ENCODE assay signal across 3 cellular contexts in the genomic region with DNA sequence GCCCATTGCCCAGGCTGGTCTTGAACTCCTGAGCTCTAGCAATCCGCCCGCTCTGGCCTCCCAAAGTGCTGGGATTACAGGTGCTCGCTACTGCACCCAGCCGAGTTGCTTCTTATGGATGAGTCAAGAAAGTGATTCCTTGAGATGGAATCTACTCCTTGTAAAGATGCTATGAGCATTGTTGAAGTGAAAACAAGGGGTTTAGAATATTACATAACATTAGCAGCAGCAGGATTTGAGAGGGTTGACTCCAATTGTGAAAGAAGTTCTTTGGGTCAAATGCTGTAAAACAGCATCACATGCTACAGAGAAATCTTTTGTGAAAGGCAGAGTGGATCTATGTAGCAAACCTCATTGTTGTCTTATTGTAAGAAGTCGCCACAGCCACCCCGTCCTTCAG.
TF ChIP-seq lines count a peak whose summit lies in the region.

No MANE protein-coding gene starts in this region.

TF ChIP-seq in A549, 52 proteins besides CTCF, POLR2A, EP300 and RAD21:
- TF ChIP-seq, protein P1, sequence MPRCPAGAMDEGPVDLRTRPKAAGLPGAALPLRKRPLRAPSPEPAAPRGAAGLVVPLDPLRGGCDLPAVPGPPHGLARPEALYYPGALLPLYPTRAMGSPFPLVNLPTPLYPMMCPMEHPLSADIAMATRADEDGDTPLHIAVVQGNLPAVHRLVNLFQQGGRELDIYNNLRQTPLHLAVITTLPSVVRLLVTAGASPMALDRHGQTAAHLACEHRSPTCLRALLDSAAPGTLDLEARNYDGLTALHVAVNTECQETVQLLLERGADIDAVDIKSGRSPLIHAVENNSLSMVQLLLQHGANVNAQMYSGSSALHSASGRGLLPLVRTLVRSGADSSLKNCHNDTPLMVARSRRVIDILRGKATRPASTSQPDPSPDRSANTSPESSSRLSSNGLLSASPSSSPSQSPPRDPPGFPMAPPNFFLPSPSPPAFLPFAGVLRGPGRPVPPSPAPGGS (IDR thresholded peaks at IDR 0.05): no peak
- TF ChIP-seq RFX5 (IDR thresholded peaks at IDR 0.05): no peak
- no peak for TF ChIP-seq CHD2 (IDR thresholded peaks at IDR 0.05; ENCODE audit: low read length, partially characterized antibody)
- TF ChIP-seq ESRRA (IDR thresholded peaks at IDR 0.05; ENCODE audit: borderline replicate concordance, low read length): no peak
- no peak for TF ChIP-seq EHMT2 (IDR thresholded peaks at IDR 0.05; ENCODE audit: low read depth)
- no peak for TF ChIP-seq PHF8 (IDR thresholded peaks at IDR 0.05; ENCODE audit: borderline replicate concordance, low read depth)
- no peak for TF ChIP-seq FOSB (CRISPR knock-in tag; IDR thresholded peaks at IDR 0.05)
- no peak for TF ChIP-seq KDM5A (IDR thresholded peaks at IDR 0.05)

TF ChIP-seq in IMR-90, 13 proteins besides CTCF, POLR2A, EP300 and RAD21:
- TF ChIP-seq RCOR1 (IDR thresholded peaks at IDR 0.05; ENCODE audit: insufficient replicate concordance, low read length) (no peak), BHLHE40 (IDR thresholded peaks at IDR 0.05; ENCODE audit: low read depth, low read length) (no peak), MXI1 (IDR thresholded peaks at IDR 0.05; ENCODE audit: borderline replicate concordance, low read depth, low read length) (no peak), CEBPB (IDR thresholded peaks at IDR 0.05; ENCODE audit: low read depth, low read length) (peak; percentile 24; the same call in 1 of the 2 replicates), NFE2L2 (IDR thresholded peaks at IDR 0.05; ENCODE audit: low read depth, low read length) (no peak)
- TF ChIP-seq, protein P2, sequence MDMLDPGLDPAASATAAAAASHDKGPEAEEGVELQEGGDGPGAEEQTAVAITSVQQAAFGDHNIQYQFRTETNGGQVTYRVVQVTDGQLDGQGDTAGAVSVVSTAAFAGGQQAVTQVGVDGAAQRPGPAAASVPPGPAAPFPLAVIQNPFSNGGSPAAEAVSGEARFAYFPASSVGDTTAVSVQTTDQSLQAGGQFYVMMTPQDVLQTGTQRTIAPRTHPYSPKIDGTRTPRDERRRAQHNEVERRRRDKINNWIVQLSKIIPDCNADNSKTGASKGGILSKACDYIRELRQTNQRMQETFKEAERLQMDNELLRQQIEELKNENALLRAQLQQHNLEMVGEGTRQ (IDR thresholded peaks at IDR 0.05; ENCODE audit: low read depth, low read length): no peak

TF ChIP-seq in neural cell, 6 proteins besides CTCF, POLR2A, EP300 and RAD21:
- TF ChIP-seq SMC3 (conservative IDR thresholded peaks at IDR 0.05; ENCODE audit: poor library complexity): no peak
- TF ChIP-seq, protein P3, sequence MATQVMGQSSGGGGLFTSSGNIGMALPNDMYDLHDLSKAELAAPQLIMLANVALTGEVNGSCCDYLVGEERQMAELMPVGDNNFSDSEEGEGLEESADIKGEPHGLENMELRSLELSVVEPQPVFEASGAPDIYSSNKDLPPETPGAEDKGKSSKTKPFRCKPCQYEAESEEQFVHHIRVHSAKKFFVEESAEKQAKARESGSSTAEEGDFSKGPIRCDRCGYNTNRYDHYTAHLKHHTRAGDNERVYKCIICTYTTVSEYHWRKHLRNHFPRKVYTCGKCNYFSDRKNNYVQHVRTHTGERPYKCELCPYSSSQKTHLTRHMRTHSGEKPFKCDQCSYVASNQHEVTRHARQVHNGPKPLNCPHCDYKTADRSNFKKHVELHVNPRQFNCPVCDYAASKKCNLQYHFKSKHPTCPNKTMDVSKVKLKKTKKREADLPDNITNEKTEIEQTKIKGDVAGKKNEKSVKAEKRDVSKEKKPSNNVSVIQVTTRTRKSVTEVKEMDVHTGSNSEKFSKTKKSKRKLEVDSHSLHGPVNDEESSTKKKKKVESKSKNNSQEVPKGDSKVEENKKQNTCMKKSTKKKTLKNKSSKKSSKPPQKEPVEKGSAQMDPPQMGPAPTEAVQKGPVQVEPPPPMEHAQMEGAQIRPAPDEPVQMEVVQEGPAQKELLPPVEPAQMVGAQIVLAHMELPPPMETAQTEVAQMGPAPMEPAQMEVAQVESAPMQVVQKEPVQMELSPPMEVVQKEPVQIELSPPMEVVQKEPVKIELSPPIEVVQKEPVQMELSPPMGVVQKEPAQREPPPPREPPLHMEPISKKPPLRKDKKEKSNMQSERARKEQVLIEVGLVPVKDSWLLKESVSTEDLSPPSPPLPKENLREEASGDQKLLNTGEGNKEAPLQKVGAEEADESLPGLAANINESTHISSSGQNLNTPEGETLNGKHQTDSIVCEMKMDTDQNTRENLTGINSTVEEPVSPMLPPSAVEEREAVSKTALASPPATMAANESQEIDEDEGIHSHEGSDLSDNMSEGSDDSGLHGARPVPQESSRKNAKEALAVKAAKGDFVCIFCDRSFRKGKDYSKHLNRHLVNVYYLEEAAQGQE (IDR thresholded peaks at IDR 0.05; ENCODE audit: borderline replicate concordance): no peak
- TF ChIP-seq EZH2 (IDR thresholded peaks at IDR 0.05; ENCODE audit: borderline replicate concordance, insufficient read depth, low read length, poor library complexity, severe bottlenecking): no peak
- no peak for TF ChIP-seq MXI1 (conservative IDR thresholded peaks at IDR 0.05; ENCODE audit: poor library complexity, severe bottlenecking)
- no peak for TF ChIP-seq POLR2AphosphoS5 (IDR thresholded peaks at IDR 0.05)
- no peak for TF ChIP-seq TAF1 (IDR thresholded peaks at IDR 0.05; ENCODE audit: low read depth)
